8 cellular contexts compared by ENCODE assay signal in the genomic region with DNA sequence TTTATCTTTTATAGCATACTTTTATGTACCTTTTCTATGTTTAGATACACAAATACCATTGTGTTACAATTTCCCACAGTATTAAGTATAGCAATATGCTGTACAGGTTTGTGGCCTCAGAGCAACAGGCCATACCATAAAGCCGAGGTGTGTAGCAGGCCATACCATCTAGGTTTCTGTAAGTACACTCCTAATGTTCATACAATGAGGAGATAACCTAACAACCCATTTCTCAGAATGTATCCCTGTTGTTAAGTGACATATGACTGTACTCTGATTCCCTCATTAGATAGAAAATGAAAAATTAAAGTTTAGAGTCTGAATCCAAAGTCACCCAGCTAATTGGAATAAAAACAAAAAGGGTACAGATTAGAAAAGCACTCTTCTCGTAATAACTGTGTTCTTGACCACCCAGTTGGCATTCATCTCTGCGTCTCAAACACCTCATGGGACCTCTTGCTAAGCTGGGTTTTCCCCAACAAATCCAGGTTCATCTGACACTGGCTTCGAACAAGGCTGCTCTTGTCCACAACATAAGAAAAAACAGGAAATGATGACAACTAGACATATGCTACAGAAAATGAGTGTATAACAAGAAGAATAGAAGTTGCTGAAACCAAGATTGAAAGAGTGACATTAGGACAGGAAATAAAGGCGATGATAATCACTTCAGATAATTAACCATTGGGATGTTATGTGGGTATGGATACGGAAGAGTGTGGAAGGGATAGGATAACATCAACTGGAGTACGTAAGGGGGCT. TPM values are rescaled to one million over a fixed set of nuclear protein-coding genes. Genes with fewer than 3 reads are reported as not detected.
A peak's percentile ranks its signal among the peaks of the same experiment; 100 is the strongest.
DNase-seq lines count a peak whose midpoint lies in the region; ATAC-seq and TF ChIP-seq lines count a peak whose summit lies in the region.

No MANE protein-coding gene starts in this region.

- DNase-seq in HAP-1 (ENCODE audit: low spot score in 2 of 2) (no peak), T-helper 17 cell (no peak), fibroblast of villous mesenchyme (ENCODE audit: low read depth) (no peak), retina (no peak), activated gamma-delta T cell (lab: John Stamatoyannopoulos, UW) (no peak), HCEC 1CT (no peak), NCI-H1105 treated with DMSO at 0.1 percent for 48 hours (lab: John Stamatoyannopoulos, UW) (no peak)
- DNase-seq in stimulated activated effector memory CD8-positive, alpha-beta T cell treated with anti-CD3 and anti-CD28 coated beads, Interleukin-12 subunit alpha, Interleukin-12 subunit beta, amount 100 ng/mL, for 72 hours (ENCODE audit: low spot score in 2 of 2): no peak

- peak overlapping the region; percentile 98 for H3K27ac Mint-ChIP-seq in T-helper 17 cell
- H3K27ac Mint-ChIP-seq in stimulated activated effector memory CD8-positive, alpha-beta T cell treated with anti-CD3 and anti-CD28 coated beads, Interleukin-12 subunit alpha, Interleukin-12 subunit beta, amount 100 ng/mL, for 72 hours: peak overlapping the region; percentile 99

- peak overlapping the region; percentile 98 for H3K4me3 Mint-ChIP-seq in T-helper 17 cell
- H3K4me3 Mint-ChIP-seq in stimulated activated effector memory CD8-positive, alpha-beta T cell treated with anti-CD3 and anti-CD28 coated beads, Interleukin-12 subunit alpha, Interleukin-12 subunit beta, amount 100 ng/mL, for 72 hours: peak overlapping the region; percentile 98

- no peaks in the 10 kb centered on the region for H3K27me3 Mint-ChIP-seq in T-helper 17 cell

- peaks cover 14% of the 10 kb centered on the region for H3K4me1 ChIP-seq in HAP-1

- H3K36me3 Mint-ChIP-seq in T-helper 17 cell (ENCODE audit: low read depth): peaks cover 5% of the 10 kb centered on the region
- peaks cover 67% of the 10 kb centered on the region for H3K36me3 Mint-ChIP-seq in stimulated activated effector memory CD8-positive, alpha-beta T cell treated with anti-CD3 and anti-CD28 coated beads, Interleukin-12 subunit alpha, Interleukin-12 subunit beta, amount 100 ng/mL, for 72 hours

- no peak for TF ChIP-seq CTCF in fibroblast of villous mesenchyme (IDR thresholded peaks at IDR 0.05; ENCODE audit: insufficient read depth, low read depth, low read length)

- peak; percentile 71 for ATAC-seq in T-helper 17 cell
- peak; percentile 71 for ATAC-seq in stimulated activated effector memory CD8-positive, alpha-beta T cell treated with anti-CD3 and anti-CD28 coated beads, Interleukin-12 subunit alpha, Interleukin-12 subunit beta, amount 100 ng/mL, for 72 hours

- H3K27me3 ChIP-seq in HAP-1 (ENCODE audit: low read depth): no peaks in the 10 kb centered on the region

- in situ Hi-C loops in HAP-1 (cut with MboI; ENCODE audit: low sequenced_read_pairs): no loop called here

- peaks cover 36% of the 10 kb centered on the region for H3K36me3 ChIP-seq in HAP-1 (replicated peaks)

- H3K9me3 ChIP-seq in HAP-1 (no peaks in the 10 kb centered on the region), T-helper 17 cell (ENCODE audit: control insufficient read depth, low read length, poor library complexity, severe bottlenecking) (no peaks in the 10 kb centered on the region)

- H3K9me3 Mint-ChIP-seq in stimulated activated effector memory CD8-positive, alpha-beta T cell treated with anti-CD3 and anti-CD28 coated beads, Interleukin-12 subunit alpha, Interleukin-12 subunit beta, amount 100 ng/mL, for 72 hours: no peaks in the 10 kb centered on the region

- peak overlapping the region; percentile 80 for H3K4me3 ChIP-seq in HAP-1
- H3K4me3 ChIP-seq in fibroblast of villous mesenchyme (ENCODE audit: low read depth, low read length): peak overlapping the region; percentile 99

- H3K4me1 Mint-ChIP-seq in T-helper 17 cell: peaks cover 30% of the 10 kb centered on the region
- H3K4me1 Mint-ChIP-seq in stimulated activated effector memory CD8-positive, alpha-beta T cell treated with anti-CD3 and anti-CD28 coated beads, Interleukin-12 subunit alpha, Interleukin-12 subunit beta, amount 100 ng/mL, for 72 hours: peaks cover 51% of the 10 kb centered on the region

RNA-seq across cellular contexts. Expression of a gene that starts 1.4 kb away (rescaled TPM):
- total RNA-seq in T-helper 17 cell: 100 to 1,000 TPM; 142 to 159 TPM
- 109 and 162 TPM in 2 replicates for total RNA-seq in fibroblast of villous mesenchyme

RNA-seq across cellular contexts. Expression of a gene that starts 7.4 kb away (rescaled TPM):
- total RNA-seq in T-helper 17 cell (10 to 100 TPM; 38.8 to 45.9 TPM), fibroblast of villous mesenchyme (13.9 and 14.2 TPM in 2 replicates)

RNA-seq across cellular contexts. Expression of a gene that starts 8.6 kb away (rescaled TPM):
- 10 to 100 TPM; 70.3 to 73.5 TPM for total RNA-seq in T-helper 17 cell
- 2.6 and 3.9 TPM in 2 replicates for total RNA-seq in fibroblast of villous mesenchyme

Comparison
In these comparisons a context has a peak if more than half of its experiments do, and no peak if none do; other contexts are left out.
1. RNA of a gene that starts 8.6 kb away (total RNA-seq): 70.3 to 73.5 TPM in T-helper 17 cell; 2.6 to 3.9 TPM in fibroblast of villous mesenchyme; every median in the first group is over 10 times any median in the second.